ENCODE assay signal across 8 cellular contexts in genomic region chr5:54895816-54896341, GRCh38.
DNase-seq lines count a peak whose midpoint lies in the region; TF ChIP-seq lines count a peak whose summit lies in the region.

No MANE protein-coding gene starts in this region.

- peaks cover 0 to 3% (median 0%) of the 10 kb centered on the region in 4 donors for H3K27me3 ChIP-seq in liver (ENCODE audit: control insufficient read depth in 4 of 4, insufficient read depth in 4 of 4, low read length in 3 of 4)

- H3K36me3 ChIP-seq in liver (ENCODE audit: control insufficient read depth in 4 of 4, insufficient read depth in 3 of 4, low read depth in 1 of 4, low read length in 3 of 4): no peaks in the 10 kb centered on the region

- no peak overlapping the region for H3K27ac ChIP-seq in liver (ENCODE audit: low read depth in 1 of 2, low read length in 2 of 2)

- H3K4me1 ChIP-seq in liver (ENCODE audit: control insufficient read depth in 4 of 4, insufficient read depth in 4 of 4, low read length in 3 of 4): peaks cover 0 to 3% (median 0%) of the 10 kb centered on the region in 4 donors

- peak; percentile 53 for DNase-seq in A172 (ENCODE audit: low spot score)
- peak; percentile 20 for DNase-seq in DMS153 (lab: John Stamatoyannopoulos, UW)
- peak; percentile 79 for DNase-seq in NCI-H2171 (lab: John Stamatoyannopoulos, UW)
- peak; percentile 77 to 88 for DNase-seq in T47D (ENCODE audit: low read depth in 1 of 2, low spot score in 1 of 2)
- DNase-seq in stimulated activated CD4-positive, alpha-beta T cell treated with anti-CD3 and anti-CD28 coated beads, Interleukin-2, amount 100 ng/mL, for 48 hours: no peak
- DNase-seq in activated effector memory CD4-positive, alpha-beta T cell treated with Interleukin-2 at 50 U/mL for 16 hours: no peak
- no peak for DNase-seq in T-helper 9 cell

- peak; percentile 82 to 86 for TF ChIP-seq RAD21 in liver (IDR thresholded peaks at IDR 0.05)

- H3K4me3 ChIP-seq in liver (ENCODE audit: low read depth in 1 of 3, low read length in 3 of 3): no peak overlapping the region

- in situ Hi-C loops in T47D (cut with HindIII; ENCODE audit: low pct_unique_long_range_greater_than_20kb, low sequenced_read_pairs): no loop called here

- no peaks in the 10 kb centered on the region for H3K9me3 ChIP-seq in liver (ENCODE audit: control insufficient read depth in 4 of 4, low read length in 3 of 4)

- no peak overlapping the region for H3K9ac ChIP-seq in liver (ENCODE audit: low read depth in 1 of 2, low read length in 2 of 2)

- WGBS in liver: 28% methylated on average over 6 of the region's 6 CpGs

- peak; percentile 50 for TF ChIP-seq CTCF in liver (IDR thresholded peaks at IDR 0.05; ENCODE audit: low read depth, low read length, missing input control)

TF ChIP-seq in liver, 16 proteins besides CTCF, POLR2A, EP300 and RAD21:
- TF ChIP-seq JUND (IDR thresholded peaks at IDR 0.05): no peak
- no peak for TF ChIP-seq EGR1 (IDR thresholded peaks at IDR 0.05; ENCODE audit: low read depth in 2 of 2)
- no peak for TF ChIP-seq MAX (IDR thresholded peaks at IDR 0.05)
- no peak for TF ChIP-seq REST (IDR thresholded peaks at IDR 0.05)
- TF ChIP-seq FOXA1 (IDR thresholded peaks at IDR 0.05): no peak
- TF ChIP-seq ATF3 (IDR thresholded peaks at IDR 0.05): no peak
- TF ChIP-seq FOXA2 (IDR thresholded peaks at IDR 0.05): no peak
- TF ChIP-seq TAF1 (conservative IDR thresholded peaks at IDR 0.05): no peak
- TF ChIP-seq GABPA (IDR thresholded peaks at IDR 0.05 in 1 of 2, conservative IDR thresholded peaks at IDR 0.05 in 1 of 2): no peak
- TF ChIP-seq HNF4A (conservative IDR thresholded peaks at IDR 0.05): no peak
- TF ChIP-seq SP1 (IDR thresholded peaks at IDR 0.05): no peak

Comparison
In these comparisons a context has a peak if more than half of its experiments do, and no peak if none do; other contexts are left out.
1. DNase-seq: peak in A172 (single experiment), DMS153 (single experiment), NCI-H2171 (single experiment) and T47D (2 of 2); none in stimulated activated CD4-positive, alpha-beta T cell treated with anti-CD3 and anti-CD28 coated beads, Interleukin-2, amount 100 ng/mL, for 48 hours (0 of 2), activated effector memory CD4-positive, alpha-beta T cell treated with Interleukin-2 at 50 U/mL for 16 hours (single experiment) and T-helper 9 cell (single experiment).